In the genomic region with DNA sequence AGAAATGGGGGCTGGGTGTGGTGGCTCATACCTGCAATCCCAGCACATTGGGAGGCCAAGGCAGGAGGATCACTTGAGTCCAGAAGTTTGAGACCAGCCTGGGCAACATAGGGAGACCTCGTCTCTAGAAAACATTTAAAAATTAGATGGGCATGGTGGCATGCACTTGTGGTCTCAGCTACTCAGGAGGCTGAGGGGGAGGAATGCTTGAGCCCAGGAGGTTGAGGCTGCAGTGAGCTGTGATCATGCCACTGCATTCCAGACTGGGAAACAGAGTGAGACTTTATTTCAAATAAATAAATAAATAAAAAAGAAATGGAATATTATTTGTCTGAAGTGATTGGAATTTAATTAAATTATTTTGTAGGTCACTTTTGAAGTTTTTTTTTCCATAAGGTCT, we compare ENCODE assay signal across 1 cellular context. TPM values are rescaled to one million over a fixed set of nuclear protein-coding genes. Genes with fewer than 3 reads are reported as not detected.
"Had no signal": no experiment of that assay in that cellular context is flagged by ENCODE, and none has a peak within 500 bp of the region (broad histone marks: within the 10 kb centered on the region; RNA-seq: fewer than 3 reads in every experiment).

No MANE protein-coding gene starts in this region.

RNA-seq across cellular contexts. Expression of a gene that starts 50.4 kb away (rescaled TPM):
- total RNA-seq: T-helper 1 cell treated with Interleukin-12 subunit alpha and Interleukin-12 subunit beta and Interleukin-4 antibody, amounts not matched to agents 30 ng/mL and 1 ng/mL, for 36 hours had no signal
